Comparison of ENCODE assay signal across 9 cellular contexts in genomic region chr2:69581774-69582581, GRCh38.
DNase-seq lines count a peak whose midpoint lies in the region; FAIRE-seq and TF ChIP-seq lines count a peak whose summit lies in the region.
"Had no signal": no experiment of that assay in that cellular context is flagged by ENCODE, and none has a peak within 500 bp of the region (broad histone marks: within the 10 kb centered on the region; RNA-seq: fewer than 3 reads in every experiment).

No MANE protein-coding gene starts in this region.

- peak overlapping the region; percentile 37 for H3K27ac Mint-ChIP-seq in Calu3 (ENCODE audit: unreplicated experiment)

- no TSS peak for BruUV-seq in Calu3 (replicated peaks; lab: Mats Ljungman, UMichigan)

- no peaks in the 10 kb centered on the region for H3K9me3 Mint-ChIP-seq in Calu3 (ENCODE audit: low read depth, unreplicated experiment)

- peaks cover 5% of the 10 kb centered on the region for H3K36me3 Mint-ChIP-seq in Calu3 (ENCODE audit: insufficient read depth, unreplicated experiment)

- H3K36me3 ChIP-seq in KOPT-K1 (ENCODE audit: insufficient read depth, low read length) (no peaks in the 10 kb centered on the region), adrenal gland (replicated peaks in 1 of 2) (no peaks in the 10 kb centered on the region)

- no peak for FAIRE-seq in urothelium cell line (lab: Jason Lieb, UNC)

- TF ChIP-seq CTCF in Calu3 (IDR thresholded peaks at IDR 0.05; ENCODE audit: unreplicated experiment) (no peak), adrenal gland (IDR thresholded peaks at IDR 0.05) (no peak)

- intact Hi-C loops in Calu3 (cut with micrococcal nuclease; ENCODE audit: unreplicated experiment): no loop called here
- intact Hi-C loops in adrenal gland (cut with DNase I): no loop called here

- H3K9me3 ChIP-seq in KOPT-K1 (ENCODE audit: insufficient read depth, low read length, poor library complexity, severe bottlenecking) (no peaks in the 10 kb centered on the region), adrenal gland (replicated peaks in 1 of 3) (no peaks in the 10 kb centered on the region)

- no peaks in the 10 kb centered on the region for H3K27me3 Mint-ChIP-seq in Calu3 (ENCODE audit: unreplicated experiment)

- peak overlapping the region; percentile 10 for H3K4me3 Mint-ChIP-seq in Calu3 (ENCODE audit: low read depth, unreplicated experiment)

- CTCF ChIA-PET in Calu3 (lab: Charles Lee): interaction anchor here (0.5 to 1.0 kb wide), 3 partner anchors 64 to 481 kb away, joined by 3 to 5 read pairs (median 3); no protein-coding TSS in a partner anchor

- H3K4me1 Mint-ChIP-seq in Calu3 (ENCODE audit: low read depth, unreplicated experiment): peaks cover 55% of the 10 kb centered on the region

- H3K4me1 ChIP-seq in adrenal gland (replicated peaks in 1 of 2): peaks cover 28 to 45% of the 10 kb centered on the region in 2 donors

- no peaks in the 10 kb centered on the region for H3K27me3 ChIP-seq in adrenal gland

- TF ChIP-seq POLR2A in adrenal gland (IDR thresholded peaks at IDR 0.05): no peak

- no peak overlapping the region for H3K4me3 ChIP-seq in adrenal gland

- peak; percentile 38 for DNase-seq in Calu3
- peak in 6 of 7 donors; percentile 45 to 76 (median 72) for DNase-seq in adrenal gland
- peak; percentile 54 for DNase-seq in medulla oblongata (ENCODE audit: extremely low spot score)
- no peak for DNase-seq in DMS53 treated with DMSO at 0.1 percent for 48 hours (lab: John Stamatoyannopoulos, UW; ENCODE audit: unreplicated experiment)
- no peak for DNase-seq in SW 1271 (lab: John Stamatoyannopoulos, UW)
- no peak for DNase-seq in activated gamma-delta T cell (lab: John Stamatoyannopoulos, UW)
- DNase-seq in urothelium cell line (ENCODE audit: low spot score): no peak
- DNase-seq: glutamatergic neuron had no signal

- H3K27ac ChIP-seq in KOPT-K1 (ENCODE audit: low read depth, low read length, poor library complexity, severe bottlenecking) (peak overlapping the region; percentile 43), adrenal gland (peak overlapping the region in 4 of 5 donors; percentile 2 to 56 (median 43))

- 65 to 70% (median 68%) methylated on average over 14 of the region's 14 CpGs for WGBS in adrenal gland, 4 donors

Comparison
In these comparisons a context has a peak if more than half of its experiments do, and no peak if none do; other contexts are left out.
1. DNase-seq: peak in Calu3 (single experiment), adrenal gland (6 of 7) and medulla oblongata (single experiment); none in DMS53 treated with DMSO at 0.1 percent for 48 hours (single experiment), SW 1271 (0 of 2), activated gamma-delta T cell (single experiment) and urothelium cell line (single experiment).